ENCODE assay signal across 20 cellular contexts in the genomic region with DNA sequence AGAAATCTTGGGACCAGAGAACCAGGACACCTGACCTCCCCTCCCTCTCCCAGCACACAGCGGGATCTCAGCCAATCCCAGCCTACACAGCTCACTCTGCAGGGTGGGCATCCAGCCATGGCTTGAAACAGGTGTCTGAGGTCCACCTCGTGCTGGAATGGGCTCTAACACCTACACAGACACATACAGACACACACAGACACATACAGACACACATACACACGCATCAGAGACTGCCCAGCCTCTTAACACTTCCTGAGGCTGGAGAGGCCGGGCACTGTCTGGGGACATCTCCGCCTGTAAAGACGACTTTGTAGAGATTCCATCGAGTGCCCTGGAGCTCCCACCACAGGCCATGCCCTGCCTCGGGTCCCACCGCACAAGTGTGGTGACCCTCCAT. TPM values are rescaled to one million over a fixed set of nuclear protein-coding genes. Genes with fewer than 3 reads are reported as not detected.
A peak's percentile ranks its signal among the peaks of the same experiment; 100 is the strongest.
DNase-seq lines count a peak whose midpoint lies in the region; ATAC-seq and TF ChIP-seq lines count a peak whose summit lies in the region.
"Had no signal": no experiment of that assay in that cellular context is flagged by ENCODE, and none has a peak within 500 bp of the region (broad histone marks: within the 10 kb centered on the region; RNA-seq: fewer than 3 reads in every experiment).

No MANE protein-coding gene starts in this region.

- H4K20me1 ChIP-seq in IMR-90 (ENCODE audit: insufficient read depth, low read length): no peaks in the 10 kb centered on the region

- H3K27ac ChIP-seq in IMR-90 (ENCODE audit: insufficient read depth, low read length) (no peak overlapping the region), endodermal cell (ENCODE audit: low read depth, low read length) (no peak overlapping the region)
- H3K27ac ChIP-seq: SJSA1 had no signal

- no peak overlapping the region for H4K8ac ChIP-seq in IMR-90 (ENCODE audit: low read depth in 2 of 2, low read length in 2 of 2)

- intact Hi-C loops in CD14-positive monocyte (cut with micrococcal nuclease): no loop called here
- intact Hi-C loops in IMR-90 (cut with micrococcal nuclease): no loop called here
- intact Hi-C loops in sciatic nerve (cut with DNase I): no loop called here
- intact Hi-C loops in posterior cingulate gyrus (cut with DNase I): no loop called here

- no peak overlapping the region for H2BK15ac ChIP-seq in IMR-90 (ENCODE audit: low read depth, low read length)

- dilution Hi-C loops in IMR-90 (cut with HindIII; ENCODE audit: low sequenced_read_pairs, unreplicated experiment): no loop called here

- peaks cover 0 to 7% (median 6%) of the 10 kb centered on the region in 3 donors for H3K27me3 Mint-ChIP-seq in CD14-positive monocyte (ENCODE audit: low read depth in 3 of 3)
- H3K27me3 Mint-ChIP-seq in endodermal cell (ENCODE audit: insufficient read depth): no peaks in the 10 kb centered on the region
- peaks cover 3 to 5% of the 10 kb centered on the region in 2 donors for H3K27me3 Mint-ChIP-seq in effector memory CD8-positive, alpha-beta T cell

- TF ChIP-seq RAD21 in IMR-90 (IDR thresholded peaks at IDR 0.05; ENCODE audit: low read length): no peak

- H2BK5ac ChIP-seq in IMR-90 (ENCODE audit: low read depth, low read length, poor library complexity, severe bottlenecking): no peak overlapping the region

- 0 out of 2 replicates have a peak, but pooled peaks cover 5% of the 10 kb centered on the region for H3K9me1 ChIP-seq in IMR-90 (ENCODE audit: insufficient read depth, low read length)

- TF ChIP-seq CTCF in CD14-positive monocyte (IDR thresholded peaks at IDR 0.05) (no peak), IMR-90 (conservative IDR thresholded peaks at IDR 0.05; ENCODE audit: low read depth, low read length) (no peak), endodermal cell (conservative IDR thresholded peaks at IDR 0.05) (no peak)

- no peak overlapping the region for H3K9ac ChIP-seq in IMR-90 (ENCODE audit: low read depth, low read length)
- H3K9ac ChIP-seq in endodermal cell (ENCODE audit: extremely low read depth, low read length, poor library complexity, severe bottlenecking): no peak overlapping the region

- no peak overlapping the region for H3K4me3 Mint-ChIP-seq in CD14-positive monocyte
- H3K4me3 Mint-ChIP-seq in endodermal cell: no peak overlapping the region
- H3K4me3 Mint-ChIP-seq in effector memory CD8-positive, alpha-beta T cell: no peak overlapping the region

- no peak overlapping the region for H3K18ac ChIP-seq in IMR-90 (ENCODE audit: low read depth, low read length)

- POLR2A ChIA-PET in IMR-90 (lab: Charles Lee; ENCODE audit: unreplicated experiment): no interaction called here

- H4K91ac ChIP-seq in IMR-90 (ENCODE audit: insufficient read depth, low read depth, low read length): no peak overlapping the region

- no peaks in the 10 kb centered on the region for H3K36me3 ChIP-seq in IMR-90 (ENCODE audit: control insufficient read depth, insufficient read depth, low read length)
- H3K36me3 ChIP-seq in endodermal cell (ENCODE audit: control insufficient read depth, insufficient read depth, low read length): peaks cover 4% of the 10 kb centered on the region
- H3K36me3 ChIP-seq: SJSA1 had no signal

- no peak overlapping the region for H2BK120ac ChIP-seq in IMR-90 (ENCODE audit: low read depth, low read length)

- H3K23ac ChIP-seq in IMR-90 (ENCODE audit: low read depth, low read length): no peak overlapping the region

- H3K9me3 Mint-ChIP-seq in CD14-positive monocyte (no peaks in the 10 kb centered on the region), endodermal cell (no peaks in the 10 kb centered on the region)
- no peaks in the 10 kb centered on the region for H3K9me3 Mint-ChIP-seq in effector memory CD8-positive, alpha-beta T cell

- no peak overlapping the region for H3K4me2 ChIP-seq in IMR-90 (ENCODE audit: low read depth, low read length)

- peak overlapping the region; percentile 42 for H2AK9ac ChIP-seq in IMR-90 (replicated peaks; ENCODE audit: low read depth, low read length, poor library complexity)

- H3K4me3 ChIP-seq in IMR-90 (ENCODE audit: insufficient read depth, low read depth, low read length): no peak overlapping the region
- H3K4me3 ChIP-seq in endodermal cell (ENCODE audit: low read length): no peak overlapping the region
- H3K4me3 ChIP-seq: K562, SJSA1 had no signal

- peaks cover 42% of the 10 kb centered on the region for H3K4me1 Mint-ChIP-seq in CD14-positive monocyte
- peaks cover 8% of the 10 kb centered on the region for H3K4me1 Mint-ChIP-seq in endodermal cell
- peaks cover 26 to 29% of the 10 kb centered on the region in 2 donors for H3K4me1 Mint-ChIP-seq in effector memory CD8-positive, alpha-beta T cell (ENCODE audit: low read depth in 2 of 2)

- in situ Hi-C loops in IMR-90 (cut with MboI; ENCODE audit: low sequenced_read_pairs): no loop called here

- WGBS in IMR-90 (ENCODE audit: extremely low coverage in 2 of 2, insufficient read length in 1 of 2), 2 experiments: 79% methylated on average over 2 of the region's 9 CpGs; no CpG with 5 or more reads in 1 of the 2 experiments
- WGBS in endodermal cell (ENCODE audit: insufficient coverage in 1 of 2, insufficient read length in 1 of 2), 2 experiments: 92 to 98% methylated on average over 7 to 9 of the region's 9 CpGs

- H2BK20ac ChIP-seq in IMR-90 (ENCODE audit: low read depth, low read length): no peak overlapping the region

- H3K4me1 ChIP-seq in IMR-90 (ENCODE audit: control insufficient read depth, insufficient read depth, low read length) (peaks cover 2% of the 10 kb centered on the region), endodermal cell (ENCODE audit: control insufficient read depth, insufficient read depth, low read length) (no peaks in the 10 kb centered on the region)

- DNase-seq in CD14-positive monocyte (ENCODE audit: low spot score): peak; percentile 24
- DNase-seq in IMR-90: no peak
- peak; percentile 36 for DNase-seq in endodermal cell
- peak; percentile 49 for DNase-seq in sciatic nerve (ENCODE audit: low spot score)
- no peak for DNase-seq in posterior cingulate gyrus
- no peak for DNase-seq in kidney glomerular epithelial cell (lab: John Stamatoyannopoulos, UW)
- no peak for DNase-seq in effector memory CD8-positive, alpha-beta T cell
- DNase-seq: GOT3; MM.1S; NCI-H1048; NCI-H1436 treated with DMSO at 0.1 percent for 48 hours; NCI-H2029; NCI-H226; NCI-H510A treated with DMSO at 0.1 percent for 48 hours; NCI-H774; NK-92 treated with Interleukin-12 subunit alpha and Interleukin-12 subunit beta, amount 100 ng/mL, for 24 hours had no signal

- H3K79me1 ChIP-seq in IMR-90 (ENCODE audit: low read depth in 1 of 2, low read length in 2 of 2): peaks cover 0 to under 1% of the 10 kb centered on the region in 2 experiments; a peak in 1 of 4 replicates

- no peak overlapping the region for H3K56ac ChIP-seq in IMR-90 (ENCODE audit: extremely low read depth, insufficient read depth, low read length)

- H3K27ac Mint-ChIP-seq in CD14-positive monocyte: peak overlapping the region in 1 of 7 donors; percentile 16
- H3K27ac Mint-ChIP-seq in endodermal cell: no peak overlapping the region
- no peak overlapping the region for H3K27ac Mint-ChIP-seq in effector memory CD8-positive, alpha-beta T cell

- H3K4ac ChIP-seq in IMR-90 (ENCODE audit: low read depth, low read length): no peak overlapping the region

- no peak overlapping the region for H2AK5ac ChIP-seq in IMR-90 (ENCODE audit: low read depth, low read length)

- TF ChIP-seq POLR2A in IMR-90 (IDR thresholded peaks at IDR 0.05; ENCODE audit: low read depth, low read length): no peak

- no peak overlapping the region for H3K14ac ChIP-seq in IMR-90 (replicated peaks; ENCODE audit: low read depth, low read length)

- no peak overlapping the region for H4K5ac ChIP-seq in IMR-90 (ENCODE audit: low read depth, low read length)

- BruUV-seq in IMR-90 (replicated peaks; lab: Mats Ljungman, UMichigan): no TSS peak

- no peak for ATAC-seq in IMR-90 (ENCODE audit: low read depth)
- no peak for ATAC-seq in sciatic nerve
- no peak for ATAC-seq in effector memory CD8-positive, alpha-beta T cell (replicated peaks)

- H3K36me3 Mint-ChIP-seq in CD14-positive monocyte (peaks cover 0 to 2% of the 10 kb centered on the region in 2 donors), endodermal cell (ENCODE audit: low read depth) (peaks cover 2% of the 10 kb centered on the region)
- no peaks in the 10 kb centered on the region for H3K36me3 Mint-ChIP-seq in effector memory CD8-positive, alpha-beta T cell (ENCODE audit: insufficient read depth)

- CTCF ChIA-PET in IMR-90 (lab: Yijun Ruan, JAX): no interaction called here

- H2AFZ ChIP-seq in IMR-90 (replicated peaks; ENCODE audit: low read length, poor library complexity): no peak overlapping the region

- no peaks in the 10 kb centered on the region for H3K9me3 ChIP-seq in IMR-90 (ENCODE audit: control insufficient read depth, insufficient read depth, low read length)
- H3K9me3 ChIP-seq in endodermal cell (ENCODE audit: control insufficient read depth, low read length): no peaks in the 10 kb centered on the region
- H3K9me3 ChIP-seq: SJSA1 had no signal

- H3K27me3 ChIP-seq in IMR-90 (ENCODE audit: control insufficient read depth, insufficient read depth, low read length) (no peaks in the 10 kb centered on the region), endodermal cell (ENCODE audit: control insufficient read depth, insufficient read depth, low read length, poor library complexity, severe bottlenecking) (no peaks in the 10 kb centered on the region)
- H3K27me3 ChIP-seq: SJSA1 had no signal

RNA-seq across cellular contexts. Expression of gene CAPN1, which starts 36.7 kb away (rescaled TPM):
- polyA plus RNA-seq in CD14-positive monocyte: 100 to 1,000 TPM; 129 to 140 TPM
- total RNA-seq in IMR-90 (2012; rRNA removed): 62.8 and 110 TPM in 2 replicates
- 182 and 263 TPM in 2 replicates for polyA plus RNA-seq in IMR-90 (2012; rRNA removed)
- polyA plus RNA-seq in IMR-90 (2012; cell fraction: cytosol; rRNA removed): 108 and 165 TPM in 2 replicates
- polyA plus RNA-seq in IMR-90 (2012; cell fraction: nucleus; rRNA removed; ENCODE audit: low replicate concordance): 150 and 381 TPM in 2 replicates
- 100 to 1,000 TPM; 183 to 223 TPM for total RNA-seq in endodermal cell
- polyA plus RNA-seq in endodermal cell (2013, experiment 1 of 2): 76.6 TPM
- polyA plus RNA-seq in endodermal cell (2013, experiment 2 of 2): 72.5 TPM
- 125 TPM for total RNA-seq in sciatic nerve

RNA-seq across cellular contexts. Expression of gene POLA2, which starts 43.3 kb away (rescaled TPM):
- polyA plus RNA-seq in CD14-positive monocyte: 1 to 10 TPM; 4.0 to 5.2 TPM
- total RNA-seq in IMR-90 (2012; rRNA removed): 12.2 and 14.2 TPM in 2 replicates
- polyA plus RNA-seq in IMR-90 (2012; rRNA removed): 17.3 and 19.9 TPM in 2 replicates
- 7.9 and 20.1 TPM in 2 replicates for polyA plus RNA-seq in IMR-90 (2012; cell fraction: cytosol; rRNA removed)
- 12.7 and 14.4 TPM in 2 replicates for polyA plus RNA-seq in IMR-90 (2012; cell fraction: nucleus; rRNA removed; ENCODE audit: low replicate concordance)
- 10 to 100 TPM; 42.2 to 65.0 TPM for total RNA-seq in endodermal cell
- polyA plus RNA-seq in endodermal cell (2013, experiment 1 of 2): 46.3 TPM
- polyA plus RNA-seq in endodermal cell (2013, experiment 2 of 2): 44.3 TPM
- 5.5 TPM for total RNA-seq in sciatic nerve

RNA-seq across cellular contexts. Expression of gene SPDYC, which starts 48.4 kb away (rescaled TPM):
- under 1 TPM in 1 of 2 donors, not detected in 1; 0.64 TPM for polyA plus RNA-seq in CD14-positive monocyte
- total RNA-seq in IMR-90 (2012; rRNA removed): not detected in 2 replicates
- polyA plus RNA-seq in IMR-90 (2012; rRNA removed): not detected in 2 replicates
- not detected in 2 replicates for polyA plus RNA-seq in IMR-90 (2012; cell fraction: cytosol; rRNA removed)
- polyA plus RNA-seq in IMR-90 (2012; cell fraction: nucleus; rRNA removed; ENCODE audit: low replicate concordance): not detected in 2 replicates
- total RNA-seq in endodermal cell: under 1 TPM in 1 of 2 donors, not detected in 1; 0.46 TPM
- polyA plus RNA-seq in endodermal cell (2013, experiment 1 of 2): not detected
- not detected for polyA plus RNA-seq in endodermal cell (2013, experiment 2 of 2)
- not detected for total RNA-seq in sciatic nerve
- total RNA-seq: Daoy, LHCN-M2, SJSA1 had no signal

Comparison
In these comparisons a context has a peak if more than half of its experiments do, and no peak if none do; other contexts are left out.
1. DNase-seq: peak in CD14-positive monocyte (single experiment), endodermal cell (single experiment) and sciatic nerve (single experiment); none in IMR-90 (single experiment), posterior cingulate gyrus (0 of 10), kidney glomerular epithelial cell (single experiment) and effector memory CD8-positive, alpha-beta T cell (0 of 3).